17 cellular contexts compared by ENCODE assay signal in genomic region chr3:181629029-181629428, GRCh38.
DNase-seq lines count a peak whose midpoint lies in the region; ATAC-seq and TF ChIP-seq lines count a peak whose summit lies in the region.
"Had no signal": no experiment of that assay in that cellular context is flagged by ENCODE, and none has a peak within 500 bp of the region (broad histone marks: within the 10 kb centered on the region; RNA-seq: fewer than 3 reads in every experiment).

No MANE protein-coding gene starts in this region.

- no peak for TF ChIP-seq CTCF in GM10266 (IDR thresholded peaks at IDR 0.05; ENCODE audit: control insufficient read depth, insufficient read depth, low read depth, missing control alignments)

- H3K4me3 ChIP-seq in H7 (ENCODE audit: insufficient read depth, low read depth, low read length) = no peak overlapping the region
- H3K4me3 ChIP-seq: BLaER1, tibial artery had no signal

- peak; percentile 17 for DNase-seq in LHCN-M2 (ENCODE audit: low read depth)
- peak; percentile 23 for DNase-seq in SKM-1 (lab: John Stamatoyannopoulos, UW; ENCODE audit: unreplicated experiment)
- peak; percentile 10 for DNase-seq in fibroblast of the conjunctiva (ENCODE audit: low read depth)
- DNase-seq in stromal cell of bone marrow (ENCODE audit: low read depth) = peak; percentile 44
- no peak for DNase-seq in H7
- DNase-seq in GM10266 (ENCODE audit: extremely low spot score) = no peak
- no peak for DNase-seq in HuH-7.5 (ENCODE audit: low spot score)
- DNase-seq: activated B cell treated with CpG ODN at 0.5 μM for 24 hours; activated naive CD4-positive, alpha-beta T cell treated with anti-CD3 and anti-CD28 coated beads for 36 hours; brain microvascular endothelial cell; DND-41; retina; stimulated activated CD8-positive, alpha-beta memory T cell treated with anti-CD3 and anti-CD28 coated beads, Interleukin-4, amount 100 ng/mL, for 48 hours; tibial artery had no signal

- no peaks in the 10 kb centered on the region for H3K27me3 ChIP-seq in H7 (ENCODE audit: control insufficient read depth, insufficient read depth, low read length)
- H3K27me3 ChIP-seq: BLaER1, brain microvascular endothelial cell, tibial artery had no signal

- no peaks in the 10 kb centered on the region for H3K36me3 ChIP-seq in H7 (replicated peaks; ENCODE audit: control insufficient read depth, insufficient read depth, low read length)
- H3K36me3 ChIP-seq: BLaER1, brain microvascular endothelial cell, tibial artery had no signal

- ATAC-seq in HG02973 (IDR thresholded peaks at IDR 0.05; ENCODE audit: unreplicated experiment) = no peak
- ATAC-seq: left lobe of liver had no signal

Comparison
In these comparisons a context has a peak if more than half of its experiments do, and no peak if none do; other contexts are left out.
1. DNase-seq: peak in LHCN-M2 (single experiment), SKM-1 (single experiment), fibroblast of the conjunctiva (single experiment) and stromal cell of bone marrow (single experiment); none in H7 (single experiment), GM10266 (single experiment) and HuH-7.5 (single experiment).